18 cellular contexts compared by ENCODE assay signal in the genomic region with DNA sequence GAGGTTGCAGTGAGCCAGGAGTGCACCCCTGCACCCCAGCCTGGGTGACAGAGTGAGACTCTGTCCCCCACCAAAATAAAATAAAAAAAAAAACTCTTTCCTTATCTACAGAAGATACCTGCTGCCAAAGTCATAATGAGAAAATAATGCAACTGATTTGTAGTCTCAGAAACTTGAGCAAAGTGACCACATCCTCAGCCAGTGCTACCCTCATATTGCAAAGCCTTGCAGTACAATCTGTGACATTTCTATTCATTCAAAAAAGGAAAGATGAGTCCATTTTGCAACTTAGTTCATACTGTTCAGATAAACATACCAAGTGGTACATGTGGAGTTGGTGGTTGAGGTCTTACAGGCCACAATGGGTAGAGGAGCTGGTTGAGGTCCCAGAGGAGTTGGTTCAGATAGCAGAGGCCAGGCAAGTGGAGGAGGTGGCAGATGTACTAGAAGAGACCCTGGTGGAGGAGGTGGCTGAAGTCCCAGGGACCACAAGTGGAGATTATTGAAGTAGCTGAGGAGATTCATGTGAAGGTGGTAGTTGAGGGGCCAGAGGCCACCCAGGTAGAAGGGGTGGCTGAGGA. TPM values are rescaled to one million over a fixed set of nuclear protein-coding genes. Genes with fewer than 3 reads are reported as not detected.
DNase-seq lines count a peak whose midpoint lies in the region; ATAC-seq and TF ChIP-seq lines count a peak whose summit lies in the region.
"Had no signal": no experiment of that assay in that cellular context is flagged by ENCODE, and none has a peak within 500 bp of the region (broad histone marks: within the 10 kb centered on the region; RNA-seq: fewer than 3 reads in every experiment).

No MANE protein-coding gene starts in this region.

- intact Hi-C loops in tibial artery (cut with DNase I; ENCODE audit: low total_unique reads), result no loop called here

- peaks cover 10% of the 10 kb centered on the region for H3K4me1 Mint-ChIP-seq in stimulated activated naive CD8-positive, alpha-beta T cell treated with anti-CD3 and anti-CD28 coated beads, Interleukin-15, amount 100 ng/mL, for 72 hours
- peaks cover 15% of the 10 kb centered on the region for H3K4me1 Mint-ChIP-seq in T-helper 17 cell

- H3K27ac ChIP-seq in tibial artery, result no peak overlapping the region
- H3K27ac ChIP-seq: 22Rv1 had no signal

- no peak overlapping the region for H3K4me3 Mint-ChIP-seq in stimulated activated naive CD8-positive, alpha-beta T cell treated with anti-CD3 and anti-CD28 coated beads, Interleukin-15, amount 100 ng/mL, for 72 hours
- no peak overlapping the region for H3K4me3 Mint-ChIP-seq in T-helper 17 cell

- DNase-seq in NK-92 treated with Interleukin-12 subunit alpha and Interleukin-12 subunit beta, amount 100 ng/mL, for 24 hours (lab: John Stamatoyannopoulos, UW), result peak; percentile 8
- DNase-seq in NK-92 (lab: John Stamatoyannopoulos, UW; ENCODE audit: unreplicated experiment) (no peak), T-helper 17 cell (no peak), NCI-H187 (lab: John Stamatoyannopoulos, UW) (no peak), tibial artery (no peak)
- DNase-seq in stimulated activated naive CD8-positive, alpha-beta T cell treated with anti-CD3 and anti-CD28 coated beads, Interleukin-15, amount 100 ng/mL, for 72 hours, result peak in 1 of 2 donors; percentile 40
- DNase-seq in stimulated activated naive CD8-positive, alpha-beta T cell treated with anti-CD3 and anti-CD28 coated beads, Interleukin-15, Interleukin-2, amounts not matched to agents 100 U/mL and 50 U/mL, for 24 hours, result no peak
- DNase-seq: DMS79 treated with DMSO at 0.1 percent for 48 hours, KBM-7, MV-4-11, NCI-H1417 treated with DMSO at 0.1 percent for 48 hours, NCI-H2171, RPMI8226, SIG-M5 had no signal

- peaks cover 49% of the 10 kb centered on the region for H3K27me3 Mint-ChIP-seq in stimulated activated naive CD8-positive, alpha-beta T cell treated with anti-CD3 and anti-CD28 coated beads, Interleukin-15, amount 100 ng/mL, for 72 hours
- H3K27me3 Mint-ChIP-seq in T-helper 17 cell, result peaks cover 41% of the 10 kb centered on the region

- no peaks in the 10 kb centered on the region for H3K36me3 ChIP-seq in tibial artery
- H3K36me3 ChIP-seq: HAP-1 had no signal

- TF ChIP-seq CTCF in tibial artery (IDR thresholded peaks at IDR 0.05), result no peak

- peak overlapping the region in 1 of 2 donors; percentile 95 for H3K27ac Mint-ChIP-seq in stimulated activated naive CD8-positive, alpha-beta T cell treated with anti-CD3 and anti-CD28 coated beads, Interleukin-15, amount 100 ng/mL, for 72 hours
- H3K27ac Mint-ChIP-seq in T-helper 17 cell, result peak overlapping the region; percentile 71

- H3K4me1 ChIP-seq in tibial artery, result no peaks in the 10 kb centered on the region
- H3K4me1 ChIP-seq: HAP-1 had no signal

- ATAC-seq in stimulated activated naive CD8-positive, alpha-beta T cell treated with anti-CD3 and anti-CD28 coated beads, Interleukin-15, amount 100 ng/mL, for 72 hours, result peak; percentile 89
- no peak for ATAC-seq in stimulated activated naive CD8-positive, alpha-beta T cell treated with anti-CD3 and anti-CD28 coated beads, Interleukin-15, Interleukin-2, amounts not matched to agents 100 U/mL and 50 U/mL, for 24 hours
- ATAC-seq in T-helper 17 cell (no peak), GM19452 (IDR thresholded peaks at IDR 0.05; ENCODE audit: unreplicated experiment) (no peak)

- H3K9me3 ChIP-seq in T-helper 17 cell (ENCODE audit: control insufficient read depth, low read length, poor library complexity, severe bottlenecking), result no peaks in the 10 kb centered on the region
- no peaks in the 10 kb centered on the region for H3K9me3 ChIP-seq in tibial artery
- H3K9me3 ChIP-seq: HAP-1 had no signal

- H3K27me3 ChIP-seq in tibial artery, result no peaks in the 10 kb centered on the region

- no peak overlapping the region for H3K4me3 ChIP-seq in tibial artery
- H3K4me3 ChIP-seq: HAP-1 had no signal

- peaks cover 10% of the 10 kb centered on the region for H3K36me3 Mint-ChIP-seq in T-helper 17 cell (ENCODE audit: low read depth)

- no peaks in the 10 kb centered on the region for H3K9me3 Mint-ChIP-seq in stimulated activated naive CD8-positive, alpha-beta T cell treated with anti-CD3 and anti-CD28 coated beads, Interleukin-15, amount 100 ng/mL, for 72 hours

RNA-seq across cellular contexts. Expression of a gene that starts 6.5 kb away (rescaled TPM):
- total RNA-seq in T-helper 17 cell, result under 1 TPM; 0.10 to 0.12 TPM

RNA-seq across cellular contexts. Expression of a gene that starts 54.3 kb away (rescaled TPM):
- not detected for total RNA-seq in T-helper 17 cell
- total RNA-seq: G401 had no signal
